Comparison of ENCODE assay signal across 33 cellular contexts in the genomic region with DNA sequence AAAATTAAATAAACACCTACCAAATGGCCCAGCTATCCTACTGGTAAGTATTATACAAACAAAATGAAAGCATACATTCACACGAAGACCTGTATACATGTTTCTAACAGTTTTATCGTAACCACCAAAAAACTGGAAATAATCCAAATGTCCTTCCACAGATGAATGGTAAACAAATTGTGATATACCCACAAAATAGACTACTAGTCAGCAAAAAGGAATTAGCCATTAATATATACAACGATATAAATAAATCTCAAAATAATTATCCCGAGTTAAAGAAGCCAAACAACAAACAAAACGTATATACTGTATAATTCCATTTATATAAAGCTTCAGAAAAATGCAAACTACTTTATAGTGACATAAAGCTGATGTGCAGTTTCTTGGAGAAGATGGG.
"Had no signal": no experiment of that assay in that cellular context is flagged by ENCODE, and none has a peak within 500 bp of the region (broad histone marks: within the 10 kb centered on the region; RNA-seq: fewer than 3 reads in every experiment).

No MANE protein-coding gene starts in this region.

- H3K27ac ChIP-seq: adrenal gland, ascending aorta, body of pancreas, brain microvascular endothelial cell, breast epithelium, cardiac muscle cell had no signal

- ATAC-seq: activated naive CD4-positive, alpha-beta T cell treated with anti-CD3 and anti-CD28 coated beads, Interleukin-2, amount 50 U/mL, for 72 hours; activated naive CD8-positive, alpha-beta T cell treated with anti-CD3 and anti-CD28 coated beads, Interleukin-2, amount 50 U/mL, for 24 hours; activated T-cell treated with anti-CD3 and anti-CD28 coated beads, Interleukin-2, amount 50 U/mL, for 4 hours; activated T-cell treated with anti-CD3 and anti-CD28 coated beads, Interleukin-2, amount 50 U/mL, for 72 hours; activated T-helper 17 cell treated with anti-CD3 and anti-CD28 coated beads, Interleukin-2, amount 50 U/mL, for 72 hours; body of pancreas had no signal

- FAIRE-seq: astrocyte, bronchial epithelial cell, colon had no signal

- H3K27me3 ChIP-seq: adrenal gland, ascending aorta, body of pancreas, brain microvascular endothelial cell, breast epithelium, cardiac muscle cell had no signal

- DNase-seq: activated effector memory CD4-positive, alpha-beta T cell treated with anti-CD3 and anti-CD28 coated beads, Interleukin-2, amount 50 U/mL, for 16 hours; activated effector memory CD4-positive, alpha-beta T cell treated with Interleukin-2 at 50 U/mL for 16 hours; activated gamma-delta T cell; activated gamma-delta T cell treated with Interleukin-2 at 50 U/mL for 16 hours; activated naive CD4-positive, alpha-beta T cell; activated naive CD4-positive, alpha-beta T cell treated with anti-CD3 and anti-CD28 coated beads for 36 hours; activated naive CD4-positive, alpha-beta T cell treated with anti-CD3 and anti-CD28 coated beads, Interleukin-2, amount 10 ng/mL, durations not matched to agents 7 days and 5 days; activated naive CD4-positive, alpha-beta T cell treated with anti-CD3 and anti-CD28 coated beads, Interleukin-2, amount 50 U/mL, for 16 hours; activated naive CD4-positive, alpha-beta T cell treated with Interleukin-2 at 50 U/mL for 16 hours; activated naive CD8-positive, alpha-beta T cell treated with anti-CD3 and anti-CD28 coated beads for 36 hours; activated naive CD8-positive, alpha-beta T cell treated with anti-CD3 and anti-CD28 coated beads, Interleukin-2, amount 10 ng/mL, durations not matched to agents 7 days and 5 days; activated naive CD8-positive, alpha-beta T cell treated with anti-CD3 and anti-CD28 coated beads, Interleukin-2, amount 50 U/mL, for 24 hours; activated T-cell treated with anti-CD3 and anti-CD28 coated beads, Interleukin-2, amount 50 U/mL, for 4 hours; activated T-cell treated with anti-CD3 and anti-CD28 coated beads, Interleukin-2, amount 50 U/mL, for 48 hours; activated T-cell treated with anti-CD3 and anti-CD28 coated beads, Interleukin-2, amount 50 U/mL, for 72 hours; adrenal gland; amniotic stem cell; amygdala; anterior cingulate cortex; aorta; body of pancreas; brain microvascular endothelial cell; caudate nucleus; central memory CD4-positive, alpha-beta T cell; cerebellar nuclear complex had no signal

- H3K4me3 ChIP-seq: adrenal gland, ascending aorta, body of pancreas, breast epithelium, cardiac muscle cell had no signal

- H3K4me1 ChIP-seq: adrenal gland, ascending aorta, body of pancreas, breast epithelium had no signal

- H3K9me3 ChIP-seq: adrenal gland, ascending aorta, body of pancreas, breast epithelium had no signal

- H3K36me3 ChIP-seq: adrenal gland, ascending aorta, brain microvascular endothelial cell, cardiac muscle cell had no signal
